ENCODE assay signal across 13 cellular contexts in the genomic region with DNA sequence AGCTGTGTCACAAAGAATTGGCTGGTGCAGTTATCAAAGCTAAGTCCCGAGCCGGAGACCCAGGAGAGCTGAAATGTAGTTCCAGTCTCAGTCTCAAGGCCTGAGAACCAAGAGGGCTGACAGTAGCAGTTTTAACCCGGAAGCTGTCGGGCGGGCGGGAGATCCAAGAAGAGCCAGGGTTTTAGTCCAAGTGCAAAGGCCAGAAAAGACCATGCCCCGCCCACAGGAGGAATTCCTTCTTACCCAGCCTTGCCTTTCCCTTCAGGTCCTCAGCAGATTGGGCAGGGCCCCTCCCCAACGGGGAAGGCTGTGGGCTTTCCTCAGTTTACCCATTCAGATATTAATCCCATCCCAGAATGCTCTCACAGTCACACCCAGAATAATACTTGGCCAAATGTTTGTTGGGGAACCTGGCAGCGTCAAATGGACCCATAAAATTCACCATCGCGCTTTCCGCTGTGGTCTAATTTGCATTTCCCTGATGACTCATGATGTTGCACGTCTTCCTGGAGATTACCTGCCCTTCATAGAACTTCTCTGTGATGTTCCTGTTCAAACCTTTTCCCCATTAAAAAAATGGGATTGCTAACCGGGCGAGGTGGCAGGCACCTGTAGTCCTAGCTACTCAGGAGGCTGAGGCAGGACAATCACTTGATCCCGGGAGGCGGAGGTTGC. TPM values are rescaled to one million over a fixed set of nuclear protein-coding genes. Genes with fewer than 3 reads are reported as not detected.
A peak's percentile ranks its signal among the peaks of the same experiment; 100 is the strongest.
DNase-seq lines count a peak whose midpoint lies in the region; ATAC-seq and TF ChIP-seq lines count a peak whose summit lies in the region.
"Had no signal": no experiment of that assay in that cellular context is flagged by ENCODE, and none has a peak within 500 bp of the region (broad histone marks: within the 10 kb centered on the region; RNA-seq: fewer than 3 reads in every experiment).

No MANE protein-coding gene starts in this region.

- no peaks in the 10 kb centered on the region for H3K9me3 Mint-ChIP-seq in activated CD8-positive, alpha-beta T cell treated with anti-CD3 and anti-CD28 coated beads, Interleukin-2, amount 10 ng/mL, durations not matched to agents 7 days and 5 days (ENCODE audit: insufficient read depth)

- WGBS in esophagus squamous epithelium, 2 donors = 49 to 56% methylated on average over 14 to 17 of the region's 17 CpGs

- TF ChIP-seq CTCF in esophagus squamous epithelium (IDR thresholded peaks at IDR 0.05) = no peak

- H3K27me3 Mint-ChIP-seq in activated CD8-positive, alpha-beta T cell treated with anti-CD3 and anti-CD28 coated beads, Interleukin-2, amount 10 ng/mL, durations not matched to agents 7 days and 5 days (ENCODE audit: low read depth) = no peaks in the 10 kb centered on the region

- no peaks in the 10 kb centered on the region for H3K9me3 ChIP-seq in esophagus squamous epithelium
- no peaks in the 10 kb centered on the region for H3K9me3 ChIP-seq in HAP-1
- H3K9me3 ChIP-seq: A549, ascending aorta, upper lobe of right lung had no signal

- H3K27me3 ChIP-seq in esophagus squamous epithelium (no peaks in the 10 kb centered on the region), HAP-1 (ENCODE audit: low read depth) (no peaks in the 10 kb centered on the region)
- H3K27me3 ChIP-seq: ascending aorta, upper lobe of right lung had no signal

- H3K27ac ChIP-seq in esophagus squamous epithelium = peak overlapping the region in 3 of 4 donors; percentile 58 to 68 (median 59)
- H3K27ac ChIP-seq: A549, ascending aorta, upper lobe of right lung, VCaP had no signal

- peaks cover 51% of the 10 kb centered on the region for H3K4me1 Mint-ChIP-seq in activated CD8-positive, alpha-beta T cell treated with anti-CD3 and anti-CD28 coated beads, Interleukin-2, amount 10 ng/mL, durations not matched to agents 7 days and 5 days (ENCODE audit: low read depth)

- CTCF ChIA-PET in activated CD8-positive, alpha-beta T cell treated with anti-CD3 and anti-CD28 coated beads, Interleukin-2, amount 10 ng/mL, durations not matched to agents 7 days and 5 days (lab: Charles Lee) = interaction anchor here (1.6 kb wide), 1 partner anchor 9 kb away, joined by 3 read pairs; no protein-coding TSS in a partner anchor

- DNase-seq in activated gamma-delta T cell treated with Interleukin-2 at 50 U/mL for 16 hours (peak; percentile 20), activated gamma-delta T cell (lab: John Stamatoyannopoulos, UW) (no peak), esophagus squamous epithelium (lab: John Stamatoyannopoulos, UW) (no peak), HAP-1 (ENCODE audit: low spot score in 2 of 2) (no peak), inferior parietal cortex (ENCODE audit: extremely low spot score) (no peak)
- DNase-seq in activated CD8-positive, alpha-beta T cell treated with anti-CD3 and anti-CD28 coated beads, Interleukin-2, amount 10 ng/mL, durations not matched to agents 7 days and 5 days = peak; percentile 51
- peak; percentile 58 for DNase-seq in stimulated activated naive CD8-positive, alpha-beta T cell treated with anti-CD3 and anti-CD28 coated beads, Interleukin-15, Interleukin-2, amounts not matched to agents 100 U/mL and 50 U/mL, for 24 hours
- DNase-seq: NCI-H2081 treated with DMSO at 0.1 percent for 48 hours, upper lobe of right lung had no signal

- in situ Hi-C loops in HAP-1 (cut with MboI; ENCODE audit: low sequenced_read_pairs) = no loop called here

- H3K4me1 ChIP-seq in esophagus squamous epithelium (peaks cover 18 to 61% (median 51%) of the 10 kb centered on the region in 3 donors), HAP-1 (no peaks in the 10 kb centered on the region)
- H3K4me1 ChIP-seq: A549 had no signal

- no peak overlapping the region for H3K4me3 ChIP-seq in esophagus squamous epithelium
- H3K4me3 ChIP-seq in HAP-1 = no peak overlapping the region
- H3K4me3 ChIP-seq: A549, ascending aorta, upper lobe of right lung had no signal

- H3K36me3 Mint-ChIP-seq in activated CD8-positive, alpha-beta T cell treated with anti-CD3 and anti-CD28 coated beads, Interleukin-2, amount 10 ng/mL, durations not matched to agents 7 days and 5 days (ENCODE audit: low read depth) = peaks cover 38% of the 10 kb centered on the region

- intact Hi-C loops in esophagus squamous epithelium (cut with DNase I) = loop anchor here (5.0 kb wide), 1 partner anchor 36 kb away; no protein-coding TSS in a partner anchor

- H3K36me3 ChIP-seq in esophagus squamous epithelium (peaks cover 0 to 22% (median 0%) of the 10 kb centered on the region in 3 donors), HAP-1 (replicated peaks) (peaks cover 6% of the 10 kb centered on the region)
- H3K36me3 ChIP-seq: upper lobe of right lung had no signal

- H3K27ac Mint-ChIP-seq in activated CD8-positive, alpha-beta T cell treated with anti-CD3 and anti-CD28 coated beads, Interleukin-2, amount 10 ng/mL, durations not matched to agents 7 days and 5 days = peak overlapping the region; percentile 60

- ATAC-seq in activated CD8-positive, alpha-beta T cell treated with anti-CD3 and anti-CD28 coated beads, Interleukin-2, amount 10 ng/mL, durations not matched to agents 7 days and 5 days = peak; percentile 29
- ATAC-seq in stimulated activated naive CD8-positive, alpha-beta T cell treated with anti-CD3 and anti-CD28 coated beads, Interleukin-15, Interleukin-2, amounts not matched to agents 100 U/mL and 50 U/mL, for 24 hours = peak; percentile 56
- ATAC-seq in SK-N-SH treated with all-trans-retinoic acid at 6 μM for 48 hours = no peak
- ATAC-seq: A549, upper lobe of right lung had no signal

- no peak overlapping the region for H3K4me3 Mint-ChIP-seq in activated CD8-positive, alpha-beta T cell treated with anti-CD3 and anti-CD28 coated beads, Interleukin-2, amount 10 ng/mL, durations not matched to agents 7 days and 5 days

- TF ChIP-seq POLR2A in esophagus squamous epithelium (IDR thresholded peaks at IDR 0.05) = no peak

- POLR2A ChIA-PET in activated CD8-positive, alpha-beta T cell treated with anti-CD3 and anti-CD28 coated beads, Interleukin-2, amount 10 ng/mL, durations not matched to agents 7 days and 5 days (lab: Charles Lee) = interaction anchor here (1.5 kb wide), 1 partner anchor 41 kb away, joined by 6 read pairs; a partner anchor contains a TSS

TF ChIP-seq in SK-N-SH treated with all-trans-retinoic acid at 6 μM for 48 hours, 23 proteins besides CTCF, POLR2A, EP300 and RAD21 (continues in another document):
- TF ChIP-seq, protein P1, sequence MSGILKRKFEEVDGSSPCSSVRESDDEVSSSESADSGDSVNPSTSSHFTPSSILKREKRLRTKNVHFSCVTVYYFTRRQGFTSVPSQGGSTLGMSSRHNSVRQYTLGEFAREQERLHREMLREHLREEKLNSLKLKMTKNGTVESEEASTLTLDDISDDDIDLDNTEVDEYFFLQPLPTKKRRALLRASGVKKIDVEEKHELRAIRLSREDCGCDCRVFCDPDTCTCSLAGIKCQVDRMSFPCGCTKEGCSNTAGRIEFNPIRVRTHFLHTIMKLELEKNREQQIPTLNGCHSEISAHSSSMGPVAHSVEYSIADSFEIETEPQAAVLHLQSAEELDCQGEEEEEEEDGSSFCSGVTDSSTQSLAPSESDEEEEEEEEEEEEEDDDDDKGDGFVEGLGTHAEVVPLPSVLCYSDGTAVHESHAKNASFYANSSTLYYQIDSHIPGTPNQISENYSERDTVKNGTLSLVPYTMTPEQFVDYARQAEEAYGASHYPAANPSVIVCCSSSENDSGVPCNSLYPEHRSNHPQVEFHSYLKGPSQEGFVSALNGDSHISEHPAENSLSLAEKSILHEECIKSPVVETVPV (CRISPR knock-in tag; IDR thresholded peaks at IDR 0.05) = no peak
- TF ChIP-seq ZFP30 (CRISPR knock-in tag; IDR thresholded peaks at IDR 0.05) (no peak), RARB (CRISPR knock-in tag; IDR thresholded peaks at IDR 0.05) (no peak), ARNTL (CRISPR knock-in tag; IDR thresholded peaks at IDR 0.05; ENCODE audit: borderline replicate concordance, low read depth) (no peak), ZNF565 (CRISPR knock-in tag; conservative IDR thresholded peaks at IDR 0.05; ENCODE audit: low read depth) (no peak), BACH2 (CRISPR knock-in tag; IDR thresholded peaks at IDR 0.05; ENCODE audit: borderline replicate concordance) (no peak), PPARA (CRISPR knock-in tag; IDR thresholded peaks at IDR 0.05; ENCODE audit: borderline replicate concordance) (no peak), GLIS3 (CRISPR knock-in tag; IDR thresholded peaks at IDR 0.05) (no peak)
- TF ChIP-seq, protein P2, sequence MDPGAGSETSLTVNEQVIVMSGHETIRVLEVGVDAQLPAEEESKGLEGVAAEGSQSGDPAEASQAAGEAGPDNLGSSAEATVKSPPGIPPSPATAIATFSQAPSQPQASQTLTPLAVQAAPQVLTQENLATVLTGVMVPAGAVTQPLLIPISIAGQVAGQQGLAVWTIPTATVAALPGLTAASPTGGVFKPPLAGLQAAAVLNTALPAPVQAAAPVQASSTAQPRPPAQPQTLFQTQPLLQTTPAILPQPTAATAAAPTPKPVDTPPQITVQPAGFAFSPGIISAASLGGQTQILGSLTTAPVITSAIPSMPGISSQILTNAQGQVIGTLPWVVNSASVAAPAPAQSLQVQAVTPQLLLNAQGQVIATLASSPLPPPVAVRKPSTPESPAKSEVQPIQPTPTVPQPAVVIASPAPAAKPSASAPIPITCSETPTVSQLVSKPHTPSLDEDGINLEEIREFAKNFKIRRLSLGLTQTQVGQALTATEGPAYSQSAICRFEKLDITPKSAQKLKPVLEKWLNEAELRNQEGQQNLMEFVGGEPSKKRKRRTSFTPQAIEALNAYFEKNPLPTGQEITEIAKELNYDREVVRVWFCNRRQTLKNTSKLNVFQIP (CRISPR knock-in tag; IDR thresholded peaks at IDR 0.05; ENCODE audit: borderline replicate concordance, low read depth) = no peak

RNA-seq across cellular contexts. Expression of a gene that starts 16.2 kb away (rescaled TPM):
- total RNA-seq in activated CD8-positive, alpha-beta T cell treated with anti-CD3 and anti-CD28 coated beads, Interleukin-2, amount 10 ng/mL, durations not matched to agents 7 days and 5 days = 10 to 100 TPM; 60.3 to 65.1 TPM
- 10 to 100 TPM; 56.6 to 78.7 (median 67.5) TPM for total RNA-seq in esophagus squamous epithelium

RNA-seq across cellular contexts. Expression of a gene that starts 41.1 kb away (rescaled TPM):
- 10 to 100 TPM; 16.7 to 17.0 TPM for total RNA-seq in activated CD8-positive, alpha-beta T cell treated with anti-CD3 and anti-CD28 coated beads, Interleukin-2, amount 10 ng/mL, durations not matched to agents 7 days and 5 days
- 10 to 100 TPM in 3 of 4 donors, 1 to 10 TPM in 1; 7.2 to 12.8 (median 11.5) TPM for total RNA-seq in esophagus squamous epithelium

RNA-seq across cellular contexts. Expression of a gene that starts 57.0 kb away (rescaled TPM):
- 100 to 1,000 TPM; 214 to 217 TPM for total RNA-seq in activated CD8-positive, alpha-beta T cell treated with anti-CD3 and anti-CD28 coated beads, Interleukin-2, amount 10 ng/mL, durations not matched to agents 7 days and 5 days
- 100 to 1,000 TPM in 3 of 4 donors, 10 to 100 TPM in 1; 72.2 to 121 (median 113) TPM for total RNA-seq in esophagus squamous epithelium

Comparison
In these comparisons a context has a peak if more than half of its experiments do, and no peak if none do; other contexts are left out.
1. DNase-seq: peak in activated gamma-delta T cell treated with Interleukin-2 at 50 U/mL for 16 hours (single experiment), activated CD8-positive, alpha-beta T cell treated with anti-CD3 and anti-CD28 coated beads, Interleukin-2, amount 10 ng/mL, durations not matched to agents 7 days and 5 days (single experiment) and stimulated activated naive CD8-positive, alpha-beta T cell treated with anti-CD3 and anti-CD28 coated beads, Interleukin-15, Interleukin-2, amounts not matched to agents 100 U/mL and 50 U/mL, for 24 hours (single experiment); none in activated gamma-delta T cell (single experiment), esophagus squamous epithelium (single experiment), HAP-1 (0 of 2) and inferior parietal cortex (single experiment).